20 cellular contexts compared by ENCODE assay signal in genomic region chr17:55200904-55201608, GRCh38.
DNase-seq lines count a peak whose midpoint lies in the region; ATAC-seq and TF ChIP-seq lines count a peak whose summit lies in the region.
"Had no signal": no experiment of that assay in that cellular context is flagged by ENCODE, and none has a peak within 500 bp of the region (broad histone marks: within the 10 kb centered on the region; RNA-seq: fewer than 3 reads in every experiment).

No MANE protein-coding gene starts in this region.

- DNase-seq in GM23338 (ENCODE audit: low spot score) = no peak
- peak; percentile 25 for DNase-seq in SK-N-DZ (ENCODE audit: low spot score)
- DNase-seq in neural progenitor cell (ENCODE audit: low spot score) = no peak
- no peak for DNase-seq in posterior vena cava (ENCODE audit: low spot score)
- DNase-seq in foreskin melanocyte = no peak
- no peak for DNase-seq in T1000 (lab: John Stamatoyannopoulos, UW)
- DNase-seq: BE2C; CD8-positive, alpha-beta memory T cell; GM23248; HFFc6; IMR-90; KG1; MG63; NCI-H2029; NCI-H526 treated with DMSO at 0.1 percent for 48 hours; SHP77 had no signal

- H3K27ac Mint-ChIP-seq in GM23338 = no peak overlapping the region
- no peak overlapping the region for H3K27ac Mint-ChIP-seq in neural progenitor cell
- H3K27ac Mint-ChIP-seq: CD14-positive monocyte; CD8-positive, alpha-beta memory T cell; HFFc6 had no signal

- intact Hi-C loops in posterior vena cava (cut with DNase I) = no loop called here

- H3K4me3 Mint-ChIP-seq in GM23338 = no peak overlapping the region
- H3K4me3 Mint-ChIP-seq in neural progenitor cell = no peak overlapping the region
- H3K4me3 Mint-ChIP-seq: CD14-positive monocyte; CD8-positive, alpha-beta memory T cell; HFFc6 had no signal

- H3K27me3 Mint-ChIP-seq in GM23338 (ENCODE audit: insufficient read depth, low read depth, poor library complexity) (peaks cover 2% of the 10 kb centered on the region), neural progenitor cell (ENCODE audit: insufficient read depth, low read depth) (peaks cover 3% of the 10 kb centered on the region)

- peaks cover 16% of the 10 kb centered on the region; the same call in 2 of the 3 replicates for H3K9me3 Mint-ChIP-seq in GM23338
- H3K9me3 Mint-ChIP-seq in neural progenitor cell = peaks cover 2% of the 10 kb centered on the region
- H3K9me3 Mint-ChIP-seq: HFFc6 had no signal

- H3K4me3 ChIP-seq in GM23338 (no peak overlapping the region), endocrine pancreas (ENCODE audit: control insufficient read depth, insufficient read depth, low read length) (peak overlapping the region; percentile 70), neural progenitor cell (no peak overlapping the region)
- H3K4me3 ChIP-seq: GM23248, HAP-1, MG63 had no signal

- H3K27ac ChIP-seq in GM23338 (ENCODE audit: low read depth) = no peak overlapping the region
- no peak overlapping the region for H3K27ac ChIP-seq in neural progenitor cell
- H3K27ac ChIP-seq: GM23248, RWPE1 had no signal

- H3K4me1 ChIP-seq in GM23338 (ENCODE audit: insufficient read depth) (peaks cover 10% of the 10 kb centered on the region; the same call in 1 of the 2 replicates), endocrine pancreas (ENCODE audit: control insufficient read depth, insufficient read depth, low read length) (peaks cover 9% of the 10 kb centered on the region), neural progenitor cell (no peaks in the 10 kb centered on the region)
- H3K4me1 ChIP-seq: BE2C, HAP-1 had no signal

- H3K36me3 ChIP-seq in GM23338 (ENCODE audit: insufficient read depth) (no peaks in the 10 kb centered on the region), endocrine pancreas (ENCODE audit: control insufficient read depth, insufficient read depth, low read length) (no peaks in the 10 kb centered on the region), neural progenitor cell (no peaks in the 10 kb centered on the region)
- H3K36me3 ChIP-seq: BE2C, HAP-1, MG63 had no signal

- peaks cover 9% of the 10 kb centered on the region for H3K4me1 Mint-ChIP-seq in GM23338
- peaks cover 17% of the 10 kb centered on the region for H3K4me1 Mint-ChIP-seq in neural progenitor cell
- H3K4me1 Mint-ChIP-seq: CD8-positive, alpha-beta memory T cell had no signal

- H3K4me2 ChIP-seq in GM23338 (0 out of 2 replicates have a peak overlapping the region, but pooled peaks have one; percentile 29), neural progenitor cell (no peak overlapping the region)

- H3K9me2 ChIP-seq in GM23338 (ENCODE audit: insufficient read depth) = no peaks in the 10 kb centered on the region

- H3K36me3 Mint-ChIP-seq in GM23338 (ENCODE audit: low read depth) (peaks cover 15% of the 10 kb centered on the region; the same call in 2 of the 3 replicates), neural progenitor cell (no peaks in the 10 kb centered on the region)
- H3K36me3 Mint-ChIP-seq: CD14-positive monocyte had no signal

- H3K9ac ChIP-seq in endocrine pancreas (ENCODE audit: control insufficient read depth, insufficient read depth, low read length) (no peak overlapping the region), neural progenitor cell (no peak overlapping the region)
- H3K9ac ChIP-seq: GM23248 had no signal

- no peaks in the 10 kb centered on the region for H3F3A ChIP-seq in GM23338 (replicated peaks; ENCODE audit: low read depth)
- H3F3A ChIP-seq in neural progenitor cell (ENCODE audit: low read depth) = no peaks in the 10 kb centered on the region

- H3K9me3 ChIP-seq in endocrine pancreas (ENCODE audit: control insufficient read depth, low read length) (no peaks in the 10 kb centered on the region), neural progenitor cell (ENCODE audit: low read depth) (peaks cover 9% of the 10 kb centered on the region)
- H3K9me3 ChIP-seq: BE2C, HAP-1, MG63 had no signal

- H2AFZ ChIP-seq in GM23338 (no peak overlapping the region), neural progenitor cell (replicated peaks) (peak overlapping the region; percentile 72)
- H2AFZ ChIP-seq: GM23248 had no signal

- H3K27me3 ChIP-seq in GM23338 (ENCODE audit: insufficient read depth) = no peaks in the 10 kb centered on the region
- no peaks in the 10 kb centered on the region for H3K27me3 ChIP-seq in endocrine pancreas (ENCODE audit: control insufficient read depth, insufficient read depth, low read length)
- no peaks in the 10 kb centered on the region for H3K27me3 ChIP-seq in neural progenitor cell
- H3K27me3 ChIP-seq: BE2C, MG63 had no signal

- no peak for ATAC-seq in GM23338

- no peak for TF ChIP-seq CTCF in GM23338 (conservative IDR thresholded peaks at IDR 0.05; ENCODE audit: low read depth in 2 of 2)
- no peak for TF ChIP-seq CTCF in neural progenitor cell (IDR thresholded peaks at IDR 0.05)

- H4K20me1 ChIP-seq in GM23338 (replicated peaks; ENCODE audit: insufficient read depth) (no peaks in the 10 kb centered on the region), neural progenitor cell (ENCODE audit: low read depth) (no peaks in the 10 kb centered on the region)

- H3K79me2 ChIP-seq in GM23338 (replicated peaks; ENCODE audit: insufficient read depth) = no peaks in the 10 kb centered on the region
- H3K79me2 ChIP-seq in neural progenitor cell (ENCODE audit: low read depth) = no peaks in the 10 kb centered on the region

TF ChIP-seq in GM23338, 12 proteins besides CTCF, POLR2A, EP300 and RAD21 (continues in another document):
- TF ChIP-seq EZH2 (IDR thresholded peaks at IDR 0.05; ENCODE audit: low read depth, unreplicated experiment) (no peak), ZNF462 (CRISPR knock-in tag; IDR thresholded peaks at IDR 0.05) (no peak), POLR2AphosphoS5 (IDR thresholded peaks at IDR 0.05; ENCODE audit: low read depth) (no peak), EZH2phosphoT487 (IDR thresholded peaks at IDR 0.05; ENCODE audit: unreplicated experiment) (no peak), ZNF114 (CRISPR knock-in tag; IDR thresholded peaks at IDR 0.05) (no peak), STAT1 (IDR thresholded peaks at IDR 0.05; ENCODE audit: unreplicated experiment) (no peak)
